1 cellular context compared by ENCODE assay signal in the genomic region with DNA sequence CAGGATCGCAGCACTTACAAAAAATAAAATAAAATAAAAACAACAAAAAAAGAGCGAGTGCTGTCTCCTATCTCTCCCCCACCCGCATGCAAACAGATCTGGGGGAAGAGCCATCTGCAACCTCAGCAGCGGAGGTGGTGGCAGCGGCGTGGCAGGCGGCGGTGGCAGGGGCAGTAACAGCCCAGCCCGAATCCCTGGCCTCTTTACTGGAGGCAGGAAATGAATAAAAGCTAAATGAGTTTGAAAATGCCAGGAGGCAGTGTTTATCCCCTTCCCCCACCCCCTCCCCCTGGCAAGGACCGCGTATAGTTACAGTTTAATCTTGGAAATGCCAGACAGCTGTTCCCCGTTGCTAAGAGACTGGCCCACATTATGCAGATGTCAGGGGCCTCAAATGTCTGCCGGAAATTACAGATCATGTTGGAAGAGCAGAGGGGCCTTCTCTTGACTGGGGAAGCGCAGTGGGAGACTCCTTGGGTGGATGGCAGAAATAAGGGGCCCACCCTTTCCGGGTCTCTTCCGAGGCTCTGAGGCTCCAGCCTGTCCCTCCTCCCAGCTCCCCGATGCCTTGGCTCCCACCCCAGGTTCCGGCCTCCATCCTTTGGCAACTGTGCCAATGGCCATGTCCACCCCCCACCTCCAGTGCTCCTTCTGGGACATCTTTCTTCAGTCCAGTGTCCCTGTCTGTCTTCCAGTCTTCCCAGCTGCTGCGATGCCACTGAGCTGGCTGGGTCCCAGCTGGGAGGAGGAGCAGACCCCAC.
TF ChIP-seq lines count a peak whose summit lies in the region.

No MANE protein-coding gene starts in this region.

TF ChIP-seq in GM12878, 131 proteins besides CTCF, POLR2A, EP300 and RAD21 (continued from another document):
- TF ChIP-seq, protein P1, sequence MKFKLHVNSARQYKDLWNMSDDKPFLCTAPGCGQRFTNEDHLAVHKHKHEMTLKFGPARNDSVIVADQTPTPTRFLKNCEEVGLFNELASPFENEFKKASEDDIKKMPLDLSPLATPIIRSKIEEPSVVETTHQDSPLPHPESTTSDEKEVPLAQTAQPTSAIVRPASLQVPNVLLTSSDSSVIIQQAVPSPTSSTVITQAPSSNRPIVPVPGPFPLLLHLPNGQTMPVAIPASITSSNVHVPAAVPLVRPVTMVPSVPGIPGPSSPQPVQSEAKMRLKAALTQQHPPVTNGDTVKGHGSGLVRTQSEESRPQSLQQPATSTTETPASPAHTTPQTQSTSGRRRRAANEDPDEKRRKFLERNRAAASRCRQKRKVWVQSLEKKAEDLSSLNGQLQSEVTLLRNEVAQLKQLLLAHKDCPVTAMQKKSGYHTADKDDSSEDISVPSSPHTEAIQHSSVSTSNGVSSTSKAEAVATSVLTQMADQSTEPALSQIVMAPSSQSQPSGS (IDR thresholded peaks at IDR 0.05; ENCODE audit: low read length) = no peak
